Comparison of ENCODE assay signal across 24 cellular contexts in genomic region chr18:42920621-42921020, GRCh38.
"Had no signal": no experiment of that assay in that cellular context is flagged by ENCODE, and none has a peak within 500 bp of the region (broad histone marks: within the 10 kb centered on the region; RNA-seq: fewer than 3 reads in every experiment).

No MANE protein-coding gene starts in this region.

- H3K27ac ChIP-seq: brain microvascular endothelial cell, epithelial cell of prostate, esophagus squamous epithelium had no signal

- H3K36me3 ChIP-seq: brain microvascular endothelial cell, esophagus squamous epithelium had no signal

- H3K9me3 ChIP-seq: esophagus squamous epithelium had no signal

- H3K4me1 ChIP-seq: esophagus squamous epithelium had no signal

- ATAC-seq: activated naive CD4-positive, alpha-beta T cell treated with anti-CD3 and anti-CD28 coated beads, Interleukin-2, amount 50 U/mL, for 72 hours; activated T-cell treated with anti-CD3 and anti-CD28 coated beads, Interleukin-2, amount 50 U/mL, for 72 hours; effector memory CD8-positive, alpha-beta T cell had no signal

- DNase-seq: activated CD4-positive, alpha-beta memory T cell treated with anti-CD3 and anti-CD28 coated beads, Interleukin-2, amount 10 ng/mL, durations not matched to agents 7 days and 5 days; activated CD4-positive, alpha-beta T cell treated with anti-CD3 and anti-CD28 coated beads for 1 hour; activated CD4-positive, alpha-beta T cell treated with anti-CD3 and anti-CD28 coated beads for 4 hours; activated CD4-positive, alpha-beta T cell treated with anti-CD3 and anti-CD28 coated beads, Interleukin-2, amount 10 ng/mL, durations not matched to agents 7 days and 5 days; activated CD4-positive, alpha-beta T cell treated with anti-CD3 and anti-CD28 coated beads, Interleukin-2, amount 50 U/mL, for 4 hours; activated CD8-positive, alpha-beta memory T cell treated with anti-CD3 and anti-CD28 coated beads, Interleukin-2, amount 50 U/mL, for 48 hours; activated gamma-delta T cell; activated naive CD4-positive, alpha-beta T cell; activated naive CD4-positive, alpha-beta T cell treated with anti-CD3 and anti-CD28 coated beads, Interleukin-2, amount 10 ng/mL, durations not matched to agents 7 days and 5 days; activated naive CD8-positive, alpha-beta T cell treated with anti-CD3 and anti-CD28 coated beads, Interleukin-2, amount 10 ng/mL, durations not matched to agents 7 days and 5 days; activated T-cell treated with anti-CD3 and anti-CD28 coated beads for 4 hours; activated T-cell treated with anti-CD3 and anti-CD28 coated beads, Interleukin-2, amount 50 U/mL, for 24 hours; activated T-cell treated with anti-CD3 and anti-CD28 coated beads, Interleukin-2, amount 50 U/mL, for 72 hours; brain microvascular endothelial cell; cortex of kidney; dermis blood vessel endothelial cell; effector CD4-positive, alpha-beta T cell; effector memory CD8-positive, alpha-beta T cell; esophagus squamous epithelium; foreskin melanocyte; head of caudate nucleus; T-helper 2 cell had no signal

- H3K4me3 ChIP-seq: esophagus squamous epithelium had no signal

- H3K27me3 ChIP-seq: brain microvascular endothelial cell, esophagus squamous epithelium had no signal
